26 cellular contexts compared by ENCODE assay signal in the genomic region with DNA sequence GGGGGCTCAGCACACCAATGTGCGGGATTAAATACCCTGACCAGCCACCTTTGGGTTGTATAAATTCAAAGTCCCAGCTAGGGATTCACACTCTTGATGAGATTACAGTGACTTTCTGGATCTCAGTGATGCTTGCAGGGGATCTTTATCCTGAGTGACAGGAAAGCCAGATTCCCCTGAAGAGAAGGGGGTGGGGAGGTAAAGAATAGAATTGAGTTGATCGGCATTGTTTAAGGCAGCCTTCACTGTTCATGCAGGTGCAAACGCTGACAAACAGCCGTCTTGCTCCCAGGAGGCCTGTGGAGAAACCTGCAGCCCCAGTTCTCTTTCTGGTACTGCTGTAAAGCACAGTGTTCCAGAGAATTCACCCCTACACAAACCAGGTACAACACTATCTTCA. TPM values are rescaled to one million over a fixed set of nuclear protein-coding genes. Genes with fewer than 3 reads are reported as not detected.
DNase-seq lines count a peak whose midpoint lies in the region; FAIRE-seq and TF ChIP-seq lines count a peak whose summit lies in the region.
"Had no signal": no experiment of that assay in that cellular context is flagged by ENCODE, and none has a peak within 500 bp of the region (broad histone marks: within the 10 kb centered on the region; RNA-seq: fewer than 3 reads in every experiment).

No MANE protein-coding gene starts in this region.

- DNase-seq in DMS153 treated with DMSO at 0.1 percent for 48 hours (lab: John Stamatoyannopoulos, UW; ENCODE audit: unreplicated experiment) (peak; percentile 53), WERI-Rb-1 (peak; percentile 52), kidney (peak; percentile 8), RPMI8226 (no peak), HT-29 (ENCODE audit: low spot score) (no peak), putamen (ENCODE audit: low spot score) (no peak)
- DNase-seq in activated CD4-positive, alpha-beta memory T cell treated with anti-CD3 and anti-CD28 coated beads for 36 hours, result no peak
- DNase-seq: activated CD4-positive, alpha-beta T cell treated with anti-CD3 and anti-CD28 coated beads for 4 hours; activated T-cell treated with anti-CD3 and anti-CD28 coated beads, Interleukin-2, amount 50 U/mL, for 48 hours; dorsolateral prefrontal cortex; EL; naive B cell; NCI-H1105; occipital lobe; stimulated activated CD8-positive, alpha-beta memory T cell treated with anti-CD3 and anti-CD28 coated beads, Interleukin-4, amount 100 ng/mL, for 48 hours; stomach; T-helper 2 cell; thyroid gland had no signal

- FAIRE-seq in kidney (lab: Jason Lieb, UNC), result no peak
- FAIRE-seq: GM12892, K562, keratinocyte had no signal

- H3K4me3 ChIP-seq in HUES64 (ENCODE audit: low read length) (no peak overlapping the region), WERI-Rb-1 (ENCODE audit: low read depth, low read length) (no peak overlapping the region), kidney (ENCODE audit: low read length in 2 of 2) (no peak overlapping the region)
- H3K4me3 ChIP-seq: dorsolateral prefrontal cortex, K562, skin epidermis, stomach, thyroid gland had no signal

- H3K9me3 Mint-ChIP-seq in activated CD4-positive, alpha-beta memory T cell treated with anti-CD3 and anti-CD28 coated beads for 36 hours, result no peaks in the 10 kb centered on the region
- H3K9me3 Mint-ChIP-seq: mesothelial cell of epicardium had no signal

- H3K36me3 Mint-ChIP-seq in activated CD4-positive, alpha-beta memory T cell treated with anti-CD3 and anti-CD28 coated beads for 36 hours, result no peaks in the 10 kb centered on the region
- H3K36me3 Mint-ChIP-seq: mesothelial cell of epicardium, naive B cell had no signal

- H3K4me3 Mint-ChIP-seq in activated CD4-positive, alpha-beta memory T cell treated with anti-CD3 and anti-CD28 coated beads for 36 hours, result no peak overlapping the region
- H3K4me3 Mint-ChIP-seq: mesothelial cell of epicardium, naive B cell had no signal

- CTCF ChIA-PET in activated CD4-positive, alpha-beta memory T cell treated with anti-CD3 and anti-CD28 coated beads for 36 hours (lab: Charles Lee), result no interaction called here

- no peaks in the 10 kb centered on the region for H3K27me3 Mint-ChIP-seq in activated CD4-positive, alpha-beta memory T cell treated with anti-CD3 and anti-CD28 coated beads for 36 hours
- H3K27me3 Mint-ChIP-seq: naive B cell had no signal

- no peaks in the 10 kb centered on the region for H3K4me1 Mint-ChIP-seq in activated CD4-positive, alpha-beta memory T cell treated with anti-CD3 and anti-CD28 coated beads for 36 hours (ENCODE audit: low read depth)
- H3K4me1 Mint-ChIP-seq: naive B cell had no signal

- H3K27ac ChIP-seq in HUES64 (ENCODE audit: low read depth, low read length) (peak overlapping the region; percentile 28), WERI-Rb-1 (no peak overlapping the region), kidney (ENCODE audit: low read depth in 2 of 2, low read length in 2 of 2) (no peak overlapping the region)
- H3K27ac ChIP-seq: C4-2B, dorsolateral prefrontal cortex, skin epidermis, stomach, thyroid gland had no signal

- H3K27me3 ChIP-seq in HUES64 (ENCODE audit: insufficient read depth, low read length), result no peaks in the 10 kb centered on the region
- no peaks in the 10 kb centered on the region for H3K27me3 ChIP-seq in WERI-Rb-1 (ENCODE audit: insufficient read depth, low read depth, severe bottlenecking)
- H3K27me3 ChIP-seq: dorsolateral prefrontal cortex, stomach, thyroid gland had no signal

- POLR2A ChIA-PET in activated CD4-positive, alpha-beta memory T cell treated with anti-CD3 and anti-CD28 coated beads for 36 hours (lab: Charles Lee), result no interaction called here

- WGBS in HUES64, result 42% methylated on average over 4 of the region's 4 CpGs

- no peaks in the 10 kb centered on the region for H3K9me3 ChIP-seq in HUES64 (ENCODE audit: insufficient read depth, low read depth, low read length)
- no peaks in the 10 kb centered on the region for H3K9me3 ChIP-seq in WERI-Rb-1 (ENCODE audit: severe bottlenecking)
- no peaks in the 10 kb centered on the region for H3K9me3 ChIP-seq in kidney (ENCODE audit: control insufficient read depth in 1 of 2, low read length in 2 of 2)
- H3K9me3 ChIP-seq: stomach, thyroid gland had no signal

- peaks cover 22% of the 10 kb centered on the region for H3K4me1 ChIP-seq in HUES64 (ENCODE audit: insufficient read depth, low read length)
- H3K4me1 ChIP-seq in kidney (ENCODE audit: control insufficient read depth in 1 of 2, insufficient read depth in 1 of 2, low read depth in 1 of 2, low read length in 2 of 2), result no peaks in the 10 kb centered on the region
- H3K4me1 ChIP-seq: stomach, thyroid gland had no signal

- H3K36me3 ChIP-seq in HUES64 (ENCODE audit: insufficient read depth, low read length), result no peaks in the 10 kb centered on the region
- no peaks in the 10 kb centered on the region; the same call in 1 of the 2 replicates for H3K36me3 ChIP-seq in WERI-Rb-1
- no peaks in the 10 kb centered on the region for H3K36me3 ChIP-seq in kidney (ENCODE audit: control insufficient read depth in 1 of 2, insufficient read depth in 2 of 2, low read length in 2 of 2)
- H3K36me3 ChIP-seq: stomach, thyroid gland had no signal

- H3K9ac ChIP-seq in HUES64 (ENCODE audit: low read depth, low read length) (no peak overlapping the region; the same call in 1 of the 2 replicates), kidney (ENCODE audit: low read length in 2 of 2) (no peak overlapping the region)

- intact Hi-C loops in kidney (cut with DNase I), result no loop called here
- intact Hi-C loops in activated CD4-positive, alpha-beta memory T cell treated with anti-CD3 and anti-CD28 coated beads for 36 hours (cut with micrococcal nuclease), result no loop called here

- TF ChIP-seq CTCF in WERI-Rb-1 (IDR thresholded peaks at IDR 0.05; ENCODE audit: low read depth, low read length) (no peak), kidney (IDR thresholded peaks at IDR 0.05; ENCODE audit: borderline replicate concordance, extremely low read depth, insufficient read depth) (no peak)

- H3K27ac Mint-ChIP-seq in activated CD4-positive, alpha-beta memory T cell treated with anti-CD3 and anti-CD28 coated beads for 36 hours, result no peak overlapping the region
- H3K27ac Mint-ChIP-seq: mesothelial cell of epicardium, naive B cell had no signal

RNA-seq across cellular contexts. Expression of a gene that starts 19.0 kb away (rescaled TPM):
- polyA plus RNA-seq in HUES64 (2013, experiment 1 of 2), result 4.1 TPM
- 6.1 TPM for polyA plus RNA-seq in HUES64 (2013, experiment 2 of 2)
- 0.63 TPM for total RNA-seq in kidney
- polyA plus RNA-seq in kidney (ENCODE audit: insufficient read depth, low read depth, low replicate concordance), result 0.45 TPM
- total RNA-seq in HT-29 (2014; rRNA removed; shearing (Covaris generic)), result 0.21 and 0.56 TPM in 2 replicates
- total RNA-seq in activated CD4-positive, alpha-beta memory T cell treated with anti-CD3 and anti-CD28 coated beads for 36 hours, result not detected
- total RNA-seq: K562, MCF 10A had no signal
- polyA plus RNA-seq: K562 had no signal

Comparison
In these comparisons a context has a peak if more than half of its experiments do, and no peak if none do; other contexts are left out.
1. DNase-seq: peak in DMS153 treated with DMSO at 0.1 percent for 48 hours (single experiment), WERI-Rb-1 (single experiment) and kidney (single experiment); none in RPMI8226 (single experiment), HT-29 (single experiment), activated CD4-positive, alpha-beta memory T cell treated with anti-CD3 and anti-CD28 coated beads for 36 hours (single experiment) and putamen (single experiment).